2 cellular contexts compared by ENCODE assay signal in the genomic region with DNA sequence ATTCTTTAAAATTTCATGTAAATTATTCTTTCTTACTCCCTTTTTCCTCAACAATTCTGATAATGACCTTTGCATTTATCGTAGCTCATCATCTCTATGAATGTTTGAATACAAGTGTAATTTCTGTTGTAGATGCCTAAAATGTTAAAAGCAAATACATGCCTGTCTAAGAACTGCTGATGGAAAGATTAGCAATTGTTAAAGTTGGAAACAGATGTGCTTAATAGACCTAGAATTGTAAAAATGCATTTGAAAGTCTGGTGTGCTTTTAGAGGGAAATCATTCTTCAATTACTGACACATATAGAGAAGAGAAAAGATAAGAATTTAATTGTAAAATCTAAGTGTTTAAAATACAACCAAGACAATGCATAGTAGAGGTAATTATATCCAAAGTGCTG.
TF ChIP-seq lines count a peak whose summit lies in the region.

No MANE protein-coding gene starts in this region.

TF ChIP-seq in SK-N-SH treated with all-trans-retinoic acid at 6 μM for 48 hours, 23 proteins besides CTCF, POLR2A, EP300 and RAD21 (continued from another document):
- TF ChIP-seq ZNF565 (CRISPR knock-in tag; conservative IDR thresholded peaks at IDR 0.05; ENCODE audit: low read depth) (no peak), PATZ1 (CRISPR knock-in tag; IDR thresholded peaks at IDR 0.05; ENCODE audit: borderline replicate concordance) (no peak), ZFP3 (CRISPR knock-in tag; IDR thresholded peaks at IDR 0.05) (no peak), ZNF70 (CRISPR knock-in tag; IDR thresholded peaks at IDR 0.05) (no peak), CSDC2 (CRISPR knock-in tag; IDR thresholded peaks at IDR 0.05) (no peak), RARB (CRISPR knock-in tag; IDR thresholded peaks at IDR 0.05) (no peak), ISL1 (CRISPR knock-in tag; IDR thresholded peaks at IDR 0.05) (peak; percentile 82)
- TF ChIP-seq, protein P1, sequence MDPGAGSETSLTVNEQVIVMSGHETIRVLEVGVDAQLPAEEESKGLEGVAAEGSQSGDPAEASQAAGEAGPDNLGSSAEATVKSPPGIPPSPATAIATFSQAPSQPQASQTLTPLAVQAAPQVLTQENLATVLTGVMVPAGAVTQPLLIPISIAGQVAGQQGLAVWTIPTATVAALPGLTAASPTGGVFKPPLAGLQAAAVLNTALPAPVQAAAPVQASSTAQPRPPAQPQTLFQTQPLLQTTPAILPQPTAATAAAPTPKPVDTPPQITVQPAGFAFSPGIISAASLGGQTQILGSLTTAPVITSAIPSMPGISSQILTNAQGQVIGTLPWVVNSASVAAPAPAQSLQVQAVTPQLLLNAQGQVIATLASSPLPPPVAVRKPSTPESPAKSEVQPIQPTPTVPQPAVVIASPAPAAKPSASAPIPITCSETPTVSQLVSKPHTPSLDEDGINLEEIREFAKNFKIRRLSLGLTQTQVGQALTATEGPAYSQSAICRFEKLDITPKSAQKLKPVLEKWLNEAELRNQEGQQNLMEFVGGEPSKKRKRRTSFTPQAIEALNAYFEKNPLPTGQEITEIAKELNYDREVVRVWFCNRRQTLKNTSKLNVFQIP (CRISPR knock-in tag; IDR thresholded peaks at IDR 0.05; ENCODE audit: borderline replicate concordance, low read depth) = no peak

TF ChIP-seq in neural cell, 6 proteins besides CTCF, POLR2A, EP300 and RAD21 (continued from another document):
- TF ChIP-seq, protein P2, sequence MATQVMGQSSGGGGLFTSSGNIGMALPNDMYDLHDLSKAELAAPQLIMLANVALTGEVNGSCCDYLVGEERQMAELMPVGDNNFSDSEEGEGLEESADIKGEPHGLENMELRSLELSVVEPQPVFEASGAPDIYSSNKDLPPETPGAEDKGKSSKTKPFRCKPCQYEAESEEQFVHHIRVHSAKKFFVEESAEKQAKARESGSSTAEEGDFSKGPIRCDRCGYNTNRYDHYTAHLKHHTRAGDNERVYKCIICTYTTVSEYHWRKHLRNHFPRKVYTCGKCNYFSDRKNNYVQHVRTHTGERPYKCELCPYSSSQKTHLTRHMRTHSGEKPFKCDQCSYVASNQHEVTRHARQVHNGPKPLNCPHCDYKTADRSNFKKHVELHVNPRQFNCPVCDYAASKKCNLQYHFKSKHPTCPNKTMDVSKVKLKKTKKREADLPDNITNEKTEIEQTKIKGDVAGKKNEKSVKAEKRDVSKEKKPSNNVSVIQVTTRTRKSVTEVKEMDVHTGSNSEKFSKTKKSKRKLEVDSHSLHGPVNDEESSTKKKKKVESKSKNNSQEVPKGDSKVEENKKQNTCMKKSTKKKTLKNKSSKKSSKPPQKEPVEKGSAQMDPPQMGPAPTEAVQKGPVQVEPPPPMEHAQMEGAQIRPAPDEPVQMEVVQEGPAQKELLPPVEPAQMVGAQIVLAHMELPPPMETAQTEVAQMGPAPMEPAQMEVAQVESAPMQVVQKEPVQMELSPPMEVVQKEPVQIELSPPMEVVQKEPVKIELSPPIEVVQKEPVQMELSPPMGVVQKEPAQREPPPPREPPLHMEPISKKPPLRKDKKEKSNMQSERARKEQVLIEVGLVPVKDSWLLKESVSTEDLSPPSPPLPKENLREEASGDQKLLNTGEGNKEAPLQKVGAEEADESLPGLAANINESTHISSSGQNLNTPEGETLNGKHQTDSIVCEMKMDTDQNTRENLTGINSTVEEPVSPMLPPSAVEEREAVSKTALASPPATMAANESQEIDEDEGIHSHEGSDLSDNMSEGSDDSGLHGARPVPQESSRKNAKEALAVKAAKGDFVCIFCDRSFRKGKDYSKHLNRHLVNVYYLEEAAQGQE (IDR thresholded peaks at IDR 0.05; ENCODE audit: borderline replicate concordance) = no peak
- no peak for TF ChIP-seq POLR2AphosphoS5 (IDR thresholded peaks at IDR 0.05)
- TF ChIP-seq SMC3 (conservative IDR thresholded peaks at IDR 0.05; ENCODE audit: poor library complexity) = no peak
